ENCODE assay signal across 8 cellular contexts in the genomic region with DNA sequence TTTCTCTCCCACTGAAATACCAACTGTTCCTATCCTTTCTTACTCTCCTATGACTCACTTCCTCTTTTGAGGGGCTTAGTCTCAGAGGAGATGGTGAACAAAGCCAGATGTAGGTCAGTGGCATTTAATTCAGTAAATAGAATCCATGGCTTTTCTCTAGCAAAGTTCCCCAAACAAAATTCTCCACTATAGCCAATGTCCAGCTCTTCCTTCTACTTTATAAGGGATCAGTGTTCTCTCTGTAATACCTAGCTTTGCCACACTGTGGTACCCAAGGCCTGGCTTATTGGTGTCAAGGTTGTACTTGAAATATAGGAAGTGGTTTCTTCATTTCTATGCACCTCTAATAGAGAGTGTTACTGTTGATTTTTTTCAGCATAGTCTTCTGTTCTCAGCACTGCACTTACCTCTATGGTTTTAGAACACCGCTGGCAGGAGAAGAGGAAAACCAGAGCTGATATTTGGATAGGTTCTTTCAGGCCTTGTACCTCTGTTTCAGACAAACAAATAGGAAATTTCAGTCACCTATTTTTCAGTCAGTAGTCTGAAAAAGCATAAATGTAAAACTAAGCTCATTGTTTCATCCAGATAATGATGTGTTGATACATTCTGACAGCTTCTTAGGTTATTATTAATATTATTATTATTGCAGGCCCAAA. TPM values are rescaled to one million over a fixed set of nuclear protein-coding genes. Genes with fewer than 3 reads are reported as not detected.
A peak's percentile ranks its signal among the peaks of the same experiment; 100 is the strongest.
DNase-seq lines count a peak whose midpoint lies in the region; ATAC-seq and TF ChIP-seq lines count a peak whose summit lies in the region.

No MANE protein-coding gene starts in this region.

- no peak overlapping the region for H3K27ac ChIP-seq in suprapubic skin

- H3K27ac Mint-ChIP-seq in nephron: peak overlapping the region; percentile 2 to 53 (median 23)

- no peak for TF ChIP-seq POLR2A in suprapubic skin (IDR thresholded peaks at IDR 0.05)

- H3K4me3 ChIP-seq in suprapubic skin: no peak overlapping the region

- TF ChIP-seq CTCF in nephron (IDR thresholded peaks at IDR 0.05; ENCODE audit: unreplicated experiment in 3 of 3): peak; percentile 82 to 87 (median 86)
- peak; percentile 65 to 83 for TF ChIP-seq CTCF in suprapubic skin (IDR thresholded peaks at IDR 0.05)

- no peak overlapping the region for H3K4me3 Mint-ChIP-seq in nephron

- H3K4me1 ChIP-seq in suprapubic skin: peaks cover 6% of the 10 kb centered on the region

- peaks cover 6% of the 10 kb centered on the region for H3K4me1 Mint-ChIP-seq in nephron

- H3K36me3 Mint-ChIP-seq in nephron (ENCODE audit: low read depth): no peaks in the 10 kb centered on the region

- peak; percentile 60 for DNase-seq in DMS114 treated with DMSO at 0.1 percent for 48 hours (lab: John Stamatoyannopoulos, UW; ENCODE audit: unreplicated experiment)
- peak; percentile 65 for DNase-seq in NOMO-1 treated with DMSO at 0.1 percent for 48 hours (lab: John Stamatoyannopoulos, UW; ENCODE audit: unreplicated experiment)
- DNase-seq in activated CD8-positive, alpha-beta memory T cell treated with anti-CD3 and anti-CD28 coated beads, Interleukin-2, amount 50 U/mL, for 48 hours: peak; percentile 56
- no peak for DNase-seq in suprapubic skin (ENCODE audit: low spot score in 2 of 2)

- H3K27me3 Mint-ChIP-seq in nephron (ENCODE audit: low read depth): no peaks in the 10 kb centered on the region

- H3K9me3 Mint-ChIP-seq in nephron: no peaks in the 10 kb centered on the region

- no peak for TF ChIP-seq EP300 in suprapubic skin (IDR thresholded peaks at IDR 0.05)

- H3K36me3 ChIP-seq in suprapubic skin: no peaks in the 10 kb centered on the region

- no peaks in the 10 kb centered on the region for H3K27me3 ChIP-seq in suprapubic skin

- H3K9me3 ChIP-seq in suprapubic skin: no peaks in the 10 kb centered on the region

- ATAC-seq in GM21360 (IDR thresholded peaks at IDR 0.05; ENCODE audit: unreplicated experiment) (peak; percentile 98), HG03575 (IDR thresholded peaks at IDR 0.05; ENCODE audit: extremely low read depth, insufficient number of reproducible peaks, low FRiP score, unreplicated experiment) (peak; percentile 99), esophagus mucosa (peak; percentile 98)

- WGBS in suprapubic skin: 17% methylated on average over 1 of the region's 1 CpG

RNA-seq across cellular contexts. Expression of a gene that starts 40.6 kb away (rescaled TPM):
- total RNA-seq in esophagus mucosa (31.3 TPM), suprapubic skin (10 to 100 TPM; 29.3 to 54.5 (median 34.3) TPM)

Comparison
In these comparisons a context has a peak if more than half of its experiments do, and no peak if none do; other contexts are left out.
1. DNase-seq: peak in DMS114 treated with DMSO at 0.1 percent for 48 hours (single experiment), NOMO-1 treated with DMSO at 0.1 percent for 48 hours (single experiment) and activated CD8-positive, alpha-beta memory T cell treated with anti-CD3 and anti-CD28 coated beads, Interleukin-2, amount 50 U/mL, for 48 hours (single experiment); none in suprapubic skin (0 of 2).
2. Peak in every context shown above with its lines, with median percentiles within 50 percentile points of each other: ATAC-seq.